ENCODE assay signal across 28 cellular contexts in genomic region chrX:78769933-78770332, GRCh38. TPM values are rescaled to one million over a fixed set of nuclear protein-coding genes. Genes with fewer than 3 reads are reported as not detected.
"Had no signal": no experiment of that assay in that cellular context is flagged by ENCODE, and none has a peak within 500 bp of the region (broad histone marks: within the 10 kb centered on the region; RNA-seq: fewer than 3 reads in every experiment).

No MANE protein-coding gene starts in this region.

- H3K4me1 ChIP-seq: ascending aorta, left ventricle myocardium inferior had no signal

- H3K9me3 ChIP-seq: ascending aorta, esophagus muscularis mucosa, left ventricle myocardium inferior, mucosa of descending colon, thoracic aorta had no signal

- H3K4me3 Mint-ChIP-seq: activated CD4-positive, alpha-beta memory T cell treated with anti-CD3 and anti-CD28 coated beads for 36 hours; activated CD4-positive, alpha-beta T cell treated with anti-CD3 and anti-CD28 coated beads, Interleukin-2, amount 10 ng/mL, durations not matched to agents 24 days and 14 days; activated naive CD4-positive, alpha-beta T cell treated with anti-CD3 and anti-CD28 coated beads, Interleukin-2, amount 10 ng/mL, durations not matched to agents 7 days and 5 days; activated naive CD8-positive, alpha-beta T cell treated with anti-CD3 and anti-CD28 coated beads, Interleukin-2, amount 10 ng/mL, durations not matched to agents 7 days and 5 days; activated T-helper 1 cell treated with anti-CD3 and anti-CD28 coated beads, Interleukin-12 subunit alpha, Interleukin-12 subunit beta, Interleukin-2, Interleukin-4 antibody, amounts not matched to agents 30 ng/mL and 10 ng/mL and 1 ng/mL, durations not matched to agents 14 hours and 24 hours and 36 hours; naive B cell; neural crest cell; stimulated activated naive CD8-positive, alpha-beta T cell treated with anti-CD3 and anti-CD28 coated beads, Interleukin-15, Interleukin-2, amounts not matched to agents 100 ng/mL and 50 ng/mL, for 24 hours; T-helper 2 cell treated with Interferon-gamma antibody and Interleukin-4, amounts not matched to agents 5 μg/mL and 100 μg/mL, for 36 hours had no signal

- H3K9me3 Mint-ChIP-seq: activated CD4-positive, alpha-beta memory T cell treated with anti-CD3 and anti-CD28 coated beads for 36 hours; activated naive CD4-positive, alpha-beta T cell treated with anti-CD3 and anti-CD28 coated beads, Interleukin-2, amount 10 ng/mL, durations not matched to agents 7 days and 5 days; activated naive CD8-positive, alpha-beta T cell treated with anti-CD3 and anti-CD28 coated beads, Interleukin-2, amount 10 ng/mL, durations not matched to agents 7 days and 5 days; activated T-helper 1 cell treated with anti-CD3 and anti-CD28 coated beads, Interleukin-12 subunit alpha, Interleukin-12 subunit beta, Interleukin-2, Interleukin-4 antibody, amounts not matched to agents 30 ng/mL and 10 ng/mL and 1 ng/mL, durations not matched to agents 14 hours and 24 hours and 36 hours; stimulated activated naive CD8-positive, alpha-beta T cell treated with anti-CD3 and anti-CD28 coated beads, Interleukin-15, Interleukin-2, amounts not matched to agents 100 ng/mL and 50 ng/mL, for 24 hours; T-helper 2 cell treated with Interferon-gamma antibody and Interleukin-4, amounts not matched to agents 5 μg/mL and 100 μg/mL, for 36 hours had no signal

- H3K27ac Mint-ChIP-seq: activated CD4-positive, alpha-beta memory T cell treated with anti-CD3 and anti-CD28 coated beads for 36 hours; activated CD4-positive, alpha-beta T cell treated with anti-CD3 and anti-CD28 coated beads, Interleukin-2, amount 10 ng/mL, durations not matched to agents 24 days and 14 days; activated naive CD4-positive, alpha-beta T cell treated with anti-CD3 and anti-CD28 coated beads, Interleukin-2, amount 10 ng/mL, durations not matched to agents 7 days and 5 days; activated naive CD8-positive, alpha-beta T cell treated with anti-CD3 and anti-CD28 coated beads, Interleukin-2, amount 10 ng/mL, durations not matched to agents 7 days and 5 days; activated T-helper 1 cell treated with anti-CD3 and anti-CD28 coated beads, Interleukin-12 subunit alpha, Interleukin-12 subunit beta, Interleukin-2, Interleukin-4 antibody, amounts not matched to agents 30 ng/mL and 10 ng/mL and 1 ng/mL, durations not matched to agents 14 hours and 24 hours and 36 hours; naive B cell; stimulated activated naive CD8-positive, alpha-beta T cell treated with anti-CD3 and anti-CD28 coated beads, Interleukin-15, Interleukin-2, amounts not matched to agents 100 ng/mL and 50 ng/mL, for 24 hours; T-helper 2 cell treated with Interferon-gamma antibody and Interleukin-4, amounts not matched to agents 5 μg/mL and 100 μg/mL, for 36 hours had no signal

- H3K27me3 ChIP-seq: ascending aorta, brain microvascular endothelial cell, esophagus muscularis mucosa had no signal

- ATAC-seq: mucosa of descending colon, right cardiac atrium had no signal

- H3K4me1 Mint-ChIP-seq: activated CD4-positive, alpha-beta T cell treated with anti-CD3 and anti-CD28 coated beads, Interleukin-2, amount 10 ng/mL, durations not matched to agents 24 days and 14 days; activated naive CD4-positive, alpha-beta T cell treated with anti-CD3 and anti-CD28 coated beads, Interleukin-2, amount 10 ng/mL, durations not matched to agents 7 days and 5 days; activated naive CD8-positive, alpha-beta T cell treated with anti-CD3 and anti-CD28 coated beads, Interleukin-2, amount 10 ng/mL, durations not matched to agents 7 days and 5 days had no signal

- DNase-seq: activated CD4-positive, alpha-beta memory T cell treated with anti-CD3 and anti-CD28 coated beads for 36 hours; activated CD4-positive, alpha-beta T cell treated with anti-CD3 and anti-CD28 coated beads, Interleukin-2, amount 10 ng/mL, durations not matched to agents 24 days and 14 days; activated CD4-positive, CD25-positive, alpha-beta regulatory T cell treated with anti-CD3 and anti-CD28 coated beads, Interleukin-2, amount 50 U/mL, for 72 hours; activated CD8-positive, alpha-beta memory T cell treated with anti-CD3 and anti-CD28 coated beads, Interleukin-2, amount 50 U/mL, for 4 hours; activated effector memory CD4-positive, alpha-beta T cell treated with anti-CD3 and anti-CD28 coated beads, Interleukin-2, amount 50 U/mL, for 16 hours; activated naive CD4-positive, alpha-beta T cell treated with anti-CD3 and anti-CD28 coated beads, Interleukin-2, amount 10 ng/mL, durations not matched to agents 7 days and 5 days; activated naive CD8-positive, alpha-beta T cell treated with anti-CD3 and anti-CD28 coated beads, Interleukin-2, amount 10 ng/mL, durations not matched to agents 7 days and 5 days; activated T-cell treated with anti-CD3 and anti-CD28 coated beads, Interleukin-2, amount 50 U/mL, for 1 hour; brain microvascular endothelial cell; dorsolateral prefrontal cortex; left ventricle myocardium inferior; mucosa of descending colon; naive B cell; posterior cingulate gyrus; right cardiac atrium; stimulated activated CD4-positive, alpha-beta T cell treated with anti-CD3 and anti-CD28 coated beads, Interleukin-2, amount 100 ng/mL, for 48 hours; T-helper 1 cell; trophoblast cell had no signal

- H3K27ac ChIP-seq: ascending aorta, brain microvascular endothelial cell, coronary artery, dorsolateral prefrontal cortex, left ventricle myocardium inferior, thoracic aorta, VCaP had no signal

- H3K36me3 Mint-ChIP-seq: activated CD4-positive, alpha-beta memory T cell treated with anti-CD3 and anti-CD28 coated beads for 36 hours; activated naive CD4-positive, alpha-beta T cell treated with anti-CD3 and anti-CD28 coated beads, Interleukin-2, amount 10 ng/mL, durations not matched to agents 7 days and 5 days; activated naive CD8-positive, alpha-beta T cell treated with anti-CD3 and anti-CD28 coated beads, Interleukin-2, amount 10 ng/mL, durations not matched to agents 7 days and 5 days; naive B cell had no signal

- H3K36me3 ChIP-seq: ascending aorta, brain microvascular endothelial cell, esophagus muscularis mucosa, left ventricle myocardium inferior, thoracic aorta had no signal

- H3K4me3 ChIP-seq: ascending aorta, coronary artery, dorsolateral prefrontal cortex, esophagus muscularis mucosa, left ventricle myocardium inferior, lung, mucosa of descending colon, thoracic aorta had no signal

- H3K27me3 Mint-ChIP-seq: activated CD4-positive, alpha-beta memory T cell treated with anti-CD3 and anti-CD28 coated beads for 36 hours; activated CD4-positive, alpha-beta T cell treated with anti-CD3 and anti-CD28 coated beads, Interleukin-2, amount 10 ng/mL, durations not matched to agents 24 days and 14 days; activated naive CD4-positive, alpha-beta T cell treated with anti-CD3 and anti-CD28 coated beads, Interleukin-2, amount 10 ng/mL, durations not matched to agents 7 days and 5 days; activated naive CD8-positive, alpha-beta T cell treated with anti-CD3 and anti-CD28 coated beads, Interleukin-2, amount 10 ng/mL, durations not matched to agents 7 days and 5 days; stimulated activated naive CD8-positive, alpha-beta T cell treated with anti-CD3 and anti-CD28 coated beads, Interleukin-15, Interleukin-2, amounts not matched to agents 100 ng/mL and 50 ng/mL, for 24 hours had no signal

RNA-seq across cellular contexts. Expression of gene LPAR4, which starts 22.4 kb away (rescaled TPM):
- total RNA-seq: activated CD4-positive, alpha-beta memory T cell treated with anti-CD3 and anti-CD28 coated beads for 36 hours; activated CD4-positive, alpha-beta T cell treated with anti-CD3 and anti-CD28 coated beads, Interleukin-2, amount 10 ng/mL, durations not matched to agents 24 days and 14 days; activated naive CD8-positive, alpha-beta T cell treated with anti-CD3 and anti-CD28 coated beads, Interleukin-2, amount 10 ng/mL, durations not matched to agents 7 days and 5 days; activated T-helper 1 cell treated with anti-CD3 and anti-CD28 coated beads, Interleukin-12 subunit alpha, Interleukin-12 subunit beta, Interleukin-2, Interleukin-4 antibody, amounts not matched to agents 30 ng/mL and 10 ng/mL and 1 ng/mL, durations not matched to agents 14 hours and 24 hours and 36 hours; ascending aorta had no signal
